ENCODE assay signal across 10 cellular contexts in the genomic region with DNA sequence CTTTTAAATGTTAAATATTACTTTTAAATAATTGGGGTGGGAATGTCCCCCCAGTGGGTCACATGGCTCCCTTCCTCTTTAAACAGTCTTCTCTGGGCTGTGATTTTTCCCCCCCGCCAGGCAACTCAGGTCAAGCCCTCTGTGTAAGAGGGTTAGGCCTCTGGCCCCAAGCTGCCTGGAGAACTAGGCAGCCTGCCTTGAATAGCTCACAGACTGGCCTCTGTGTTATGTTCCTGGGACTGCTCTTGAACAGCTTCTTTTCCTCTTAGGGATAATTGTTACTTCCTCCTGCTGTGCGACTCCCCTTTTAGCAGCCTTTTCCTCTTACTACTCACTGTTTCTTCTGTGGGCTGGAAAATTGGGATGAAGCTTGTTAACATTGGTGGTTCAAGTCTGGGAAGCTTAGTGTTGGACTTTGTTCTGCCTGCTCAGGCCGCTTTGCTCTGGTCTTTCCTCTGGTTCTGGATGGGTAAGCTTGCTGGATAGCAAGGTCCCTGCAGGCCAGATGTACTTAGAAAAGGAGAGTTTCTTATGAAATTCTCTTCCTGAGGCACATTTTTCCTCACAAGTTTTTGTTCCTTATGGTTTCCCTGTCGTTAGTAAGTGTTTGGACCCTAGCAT. TPM values are rescaled to one million over a fixed set of nuclear protein-coding genes. Genes with fewer than 3 reads are reported as not detected.
DNase-seq lines count a peak whose midpoint lies in the region; ATAC-seq and TF ChIP-seq lines count a peak whose summit lies in the region.
"Had no signal": no experiment of that assay in that cellular context is flagged by ENCODE, and none has a peak within 500 bp of the region (broad histone marks: within the 10 kb centered on the region; RNA-seq: fewer than 3 reads in every experiment).

No MANE protein-coding gene starts in this region.

- ATAC-seq in activated CD8-positive, alpha-beta T cell treated with anti-CD3 and anti-CD28 coated beads for 36 hours = no peak
- no peak for ATAC-seq in stimulated activated naive CD8-positive, alpha-beta T cell treated with anti-CD3 and anti-CD28 coated beads, Interleukin-15, Interleukin-2, amounts not matched to agents 100 U/mL and 50 U/mL, for 24 hours

- POLR2A ChIA-PET in activated CD8-positive, alpha-beta T cell treated with anti-CD3 and anti-CD28 coated beads for 36 hours (lab: Charles Lee) = interaction anchor here (0.6 to 2.6 kb wide), 5 partner anchors 13 to 174 kb away, joined by 3 to 11 read pairs (median 3); a partner anchor contains a TSS

- intact Hi-C loops in activated CD8-positive, alpha-beta T cell treated with anti-CD3 and anti-CD28 coated beads for 36 hours (cut with micrococcal nuclease) = no loop called here

- TF ChIP-seq CTCF in activated CD8-positive, alpha-beta T cell treated with anti-CD3 and anti-CD28 coated beads for 36 hours (IDR thresholded peaks at IDR 0.05) = no peak

- H3K9me3 Mint-ChIP-seq in activated CD8-positive, alpha-beta T cell treated with anti-CD3 and anti-CD28 coated beads for 36 hours = no peaks in the 10 kb centered on the region

- H3K27ac Mint-ChIP-seq in activated CD8-positive, alpha-beta T cell treated with anti-CD3 and anti-CD28 coated beads for 36 hours = peak overlapping the region; percentile 18

- H3K27me3 Mint-ChIP-seq in activated CD8-positive, alpha-beta T cell treated with anti-CD3 and anti-CD28 coated beads for 36 hours = no peaks in the 10 kb centered on the region

- CTCF ChIA-PET in activated CD8-positive, alpha-beta T cell treated with anti-CD3 and anti-CD28 coated beads for 36 hours (lab: Charles Lee) = interaction anchor here (1.1 to 8.9 kb wide), 6 partner anchors 8 to 238 kb away, joined by 3 to 193 read pairs (median 8); a partner anchor contains a TSS

- DNase-seq in activated naive CD4-positive, alpha-beta T cell treated with Interleukin-2 at 50 U/mL for 16 hours = peak; percentile 1
- DNase-seq in activated naive CD4-positive, alpha-beta T cell treated with anti-CD3 and anti-CD28 coated beads, Interleukin-2, amount 50 U/mL, for 16 hours = no peak
- DNase-seq in activated CD8-positive, alpha-beta T cell treated with anti-CD3 and anti-CD28 coated beads for 36 hours = no peak
- DNase-seq in kidney tubule cell (ENCODE audit: low spot score) = peak; percentile 13
- DNase-seq in stimulated activated naive CD8-positive, alpha-beta T cell treated with anti-CD3 and anti-CD28 coated beads, Interleukin-15, Interleukin-2, amounts not matched to agents 100 U/mL and 50 U/mL, for 24 hours = peak; percentile 4
- DNase-seq in NCI-H2029 treated with DMSO at 0.1 percent for 48 hours (lab: John Stamatoyannopoulos, UW) = no peak
- DNase-seq in NCI-H226 = no peak
- DNase-seq in amniotic stem cell (lab: John Stamatoyannopoulos, UW) = no peak
- DNase-seq: NCI-H1105; NK-92 treated with Interleukin-12 subunit alpha and Interleukin-12 subunit beta, amount 100 ng/mL, for 24 hours had no signal

- peaks cover 17% of the 10 kb centered on the region for H3K36me3 Mint-ChIP-seq in activated CD8-positive, alpha-beta T cell treated with anti-CD3 and anti-CD28 coated beads for 36 hours (ENCODE audit: low read depth)

- H3K4me3 Mint-ChIP-seq in activated CD8-positive, alpha-beta T cell treated with anti-CD3 and anti-CD28 coated beads for 36 hours = peak overlapping the region; percentile 32

- H3K4me1 Mint-ChIP-seq in activated CD8-positive, alpha-beta T cell treated with anti-CD3 and anti-CD28 coated beads for 36 hours (ENCODE audit: low read depth) = peaks cover 73% of the 10 kb centered on the region

RNA-seq across cellular contexts. Expression of a gene that starts 2.2 kb away (rescaled TPM):
- 10 to 100 TPM; 24.9 to 26.0 TPM for total RNA-seq in activated CD8-positive, alpha-beta T cell treated with anti-CD3 and anti-CD28 coated beads for 36 hours

RNA-seq across cellular contexts. Expression of a gene that starts 33.6 kb away (rescaled TPM):
- under 1 TPM; 0.20 to 0.22 TPM for total RNA-seq in activated CD8-positive, alpha-beta T cell treated with anti-CD3 and anti-CD28 coated beads for 36 hours

Comparison
In these comparisons a context has a peak if more than half of its experiments do, and no peak if none do; other contexts are left out.
1. DNase-seq: peak in activated naive CD4-positive, alpha-beta T cell treated with Interleukin-2 at 50 U/mL for 16 hours (single experiment), kidney tubule cell (single experiment) and stimulated activated naive CD8-positive, alpha-beta T cell treated with anti-CD3 and anti-CD28 coated beads, Interleukin-15, Interleukin-2, amounts not matched to agents 100 U/mL and 50 U/mL, for 24 hours (single experiment); none in activated naive CD4-positive, alpha-beta T cell treated with anti-CD3 and anti-CD28 coated beads, Interleukin-2, amount 50 U/mL, for 16 hours (single experiment), activated CD8-positive, alpha-beta T cell treated with anti-CD3 and anti-CD28 coated beads for 36 hours (single experiment), NCI-H2029 treated with DMSO at 0.1 percent for 48 hours (single experiment), NCI-H226 (single experiment) and amniotic stem cell (single experiment).